Comparison of ENCODE assay signal across 13 cellular contexts in the genomic region with DNA sequence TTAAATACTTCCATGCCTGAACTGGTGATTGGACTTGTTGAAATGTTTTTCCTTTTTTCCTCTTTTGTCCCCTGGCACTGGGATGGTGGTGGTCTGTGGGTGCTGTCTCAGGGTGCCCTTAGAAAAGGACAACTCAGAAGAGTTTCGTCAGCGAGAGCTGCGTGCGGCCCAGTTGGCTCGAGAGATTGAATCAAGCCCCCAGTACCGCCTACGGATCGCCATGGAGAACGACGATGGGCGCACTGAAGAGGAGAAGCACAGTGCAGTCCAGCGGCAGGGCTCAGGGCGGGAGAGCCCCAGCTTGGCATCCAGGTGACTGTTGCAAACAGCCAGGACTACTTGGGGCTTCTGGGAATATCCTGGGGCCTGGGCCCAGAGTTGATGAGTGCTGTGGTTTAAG. TPM values are rescaled to one million over a fixed set of nuclear protein-coding genes. Genes with fewer than 3 reads are reported as not detected.
DNase-seq lines count a peak whose midpoint lies in the region; ATAC-seq and TF ChIP-seq lines count a peak whose summit lies in the region.
"Had no signal": no experiment of that assay in that cellular context is flagged by ENCODE, and none has a peak within 500 bp of the region (broad histone marks: within the 10 kb centered on the region; RNA-seq: fewer than 3 reads in every experiment).

No MANE protein-coding gene starts in this region.

- peak overlapping the region; percentile 24 for H3K27ac Mint-ChIP-seq in activated naive CD4-positive, alpha-beta T cell treated with anti-CD3 and anti-CD28 coated beads, Interleukin-2, amount 10 ng/mL, durations not matched to agents 7 days and 5 days
- H3K27ac Mint-ChIP-seq in activated naive CD4-positive, alpha-beta T cell treated with anti-CD3 and anti-CD28 coated beads, Interleukin-2, amount 50 U/mL, for 72 hours: peak overlapping the region in 1 of 2 donors; percentile 84
- peak overlapping the region; percentile 34 for H3K27ac Mint-ChIP-seq in activated naive CD8-positive, alpha-beta T cell treated with anti-CD3 and anti-CD28 coated beads for 36 hours
- H3K27ac Mint-ChIP-seq in chondrocyte (ENCODE audit: unreplicated experiment): peak overlapping the region; percentile 12
- peak overlapping the region; percentile 40 for H3K27ac Mint-ChIP-seq in stimulated activated memory B cell treated with anti-CD40 and anti-IgM and Interleukin-4, amounts not matched to agents 10 μg/mL and 1 μg/mL and 100 μg/mL, for 72 hours
- H3K27ac Mint-ChIP-seq: CD4-positive, alpha-beta T cell had no signal

- no peaks in the 10 kb centered on the region for H3K9me3 Mint-ChIP-seq in activated naive CD4-positive, alpha-beta T cell treated with anti-CD3 and anti-CD28 coated beads, Interleukin-2, amount 10 ng/mL, durations not matched to agents 7 days and 5 days
- H3K9me3 Mint-ChIP-seq in activated naive CD4-positive, alpha-beta T cell treated with anti-CD3 and anti-CD28 coated beads, Interleukin-2, amount 50 U/mL, for 72 hours: no peaks in the 10 kb centered on the region
- H3K9me3 Mint-ChIP-seq in activated naive CD8-positive, alpha-beta T cell treated with anti-CD3 and anti-CD28 coated beads for 36 hours: no peaks in the 10 kb centered on the region
- H3K9me3 Mint-ChIP-seq in chondrocyte (ENCODE audit: low read depth): no peaks in the 10 kb centered on the region
- no peaks in the 10 kb centered on the region for H3K9me3 Mint-ChIP-seq in stimulated activated memory B cell treated with anti-CD40 and anti-IgM and Interleukin-4, amounts not matched to agents 10 μg/mL and 1 μg/mL and 100 μg/mL, for 72 hours
- H3K9me3 Mint-ChIP-seq: CD4-positive, alpha-beta T cell had no signal

- CTCF ChIA-PET in activated naive CD4-positive, alpha-beta T cell treated with anti-CD3 and anti-CD28 coated beads, Interleukin-2, amount 10 ng/mL, durations not matched to agents 7 days and 5 days (lab: Charles Lee): no interaction called here

- peaks cover 25% of the 10 kb centered on the region for H3K4me1 Mint-ChIP-seq in activated naive CD4-positive, alpha-beta T cell treated with anti-CD3 and anti-CD28 coated beads, Interleukin-2, amount 10 ng/mL, durations not matched to agents 7 days and 5 days
- H3K4me1 Mint-ChIP-seq in activated naive CD8-positive, alpha-beta T cell treated with anti-CD3 and anti-CD28 coated beads for 36 hours: peaks cover 35% of the 10 kb centered on the region
- H3K4me1 Mint-ChIP-seq in chondrocyte (ENCODE audit: low read depth): peaks cover 33% of the 10 kb centered on the region
- H3K4me1 Mint-ChIP-seq in stimulated activated memory B cell treated with anti-CD40 and anti-IgM and Interleukin-4, amounts not matched to agents 10 μg/mL and 1 μg/mL and 100 μg/mL, for 72 hours: peaks cover 35% of the 10 kb centered on the region

- DNase-seq in activated naive CD4-positive, alpha-beta T cell treated with anti-CD3 and anti-CD28 coated beads, Interleukin-2, amount 10 ng/mL, durations not matched to agents 7 days and 5 days: no peak
- DNase-seq in activated naive CD4-positive, alpha-beta T cell treated with anti-CD3 and anti-CD28 coated beads, Interleukin-2, amount 50 U/mL, for 72 hours (ENCODE audit: low spot score in 2 of 2): no peak
- DNase-seq in activated naive CD8-positive, alpha-beta T cell treated with anti-CD3 and anti-CD28 coated beads for 36 hours: no peak
- DNase-seq in chondrocyte (ENCODE audit: low spot score) (peak; percentile 53), NK-92 (lab: John Stamatoyannopoulos, UW; ENCODE audit: unreplicated experiment) (no peak), hippocampal formation (lab: John Stamatoyannopoulos, UW) (no peak)
- DNase-seq: ACHN; C1 segment of cervical spinal cord; CD4-positive, alpha-beta T cell; DND-41; GDM1 had no signal

- no peaks in the 10 kb centered on the region for H3K27me3 Mint-ChIP-seq in activated naive CD4-positive, alpha-beta T cell treated with anti-CD3 and anti-CD28 coated beads, Interleukin-2, amount 10 ng/mL, durations not matched to agents 7 days and 5 days
- no peaks in the 10 kb centered on the region for H3K27me3 Mint-ChIP-seq in activated naive CD8-positive, alpha-beta T cell treated with anti-CD3 and anti-CD28 coated beads for 36 hours
- no peaks in the 10 kb centered on the region for H3K27me3 Mint-ChIP-seq in chondrocyte (ENCODE audit: low read depth)
- no peaks in the 10 kb centered on the region for H3K27me3 Mint-ChIP-seq in stimulated activated memory B cell treated with anti-CD40 and anti-IgM and Interleukin-4, amounts not matched to agents 10 μg/mL and 1 μg/mL and 100 μg/mL, for 72 hours
- H3K27me3 Mint-ChIP-seq: CD4-positive, alpha-beta T cell had no signal

- no peak for TF ChIP-seq CTCF in chondrocyte (IDR thresholded peaks at IDR 0.05)

- H3K4me3 Mint-ChIP-seq in activated naive CD4-positive, alpha-beta T cell treated with anti-CD3 and anti-CD28 coated beads, Interleukin-2, amount 10 ng/mL, durations not matched to agents 7 days and 5 days: no peak overlapping the region
- no peak overlapping the region for H3K4me3 Mint-ChIP-seq in activated naive CD8-positive, alpha-beta T cell treated with anti-CD3 and anti-CD28 coated beads for 36 hours
- no peak overlapping the region for H3K4me3 Mint-ChIP-seq in chondrocyte (ENCODE audit: unreplicated experiment)
- no peak overlapping the region for H3K4me3 Mint-ChIP-seq in stimulated activated memory B cell treated with anti-CD40 and anti-IgM and Interleukin-4, amounts not matched to agents 10 μg/mL and 1 μg/mL and 100 μg/mL, for 72 hours
- H3K4me3 Mint-ChIP-seq: CD4-positive, alpha-beta T cell had no signal

- H3K36me3 Mint-ChIP-seq in activated naive CD4-positive, alpha-beta T cell treated with anti-CD3 and anti-CD28 coated beads, Interleukin-2, amount 10 ng/mL, durations not matched to agents 7 days and 5 days: peaks cover 84% of the 10 kb centered on the region
- H3K36me3 Mint-ChIP-seq in activated naive CD4-positive, alpha-beta T cell treated with anti-CD3 and anti-CD28 coated beads, Interleukin-2, amount 50 U/mL, for 72 hours: peaks cover 61 to 69% of the 10 kb centered on the region in 2 donors
- H3K36me3 Mint-ChIP-seq in activated naive CD8-positive, alpha-beta T cell treated with anti-CD3 and anti-CD28 coated beads for 36 hours: peaks cover 76% of the 10 kb centered on the region
- H3K36me3 Mint-ChIP-seq in chondrocyte (ENCODE audit: low read depth): peaks cover 75% of the 10 kb centered on the region
- H3K36me3 Mint-ChIP-seq in stimulated activated memory B cell treated with anti-CD40 and anti-IgM and Interleukin-4, amounts not matched to agents 10 μg/mL and 1 μg/mL and 100 μg/mL, for 72 hours: peaks cover 71% of the 10 kb centered on the region

- no peak for ATAC-seq in activated naive CD4-positive, alpha-beta T cell treated with anti-CD3 and anti-CD28 coated beads, Interleukin-2, amount 50 U/mL, for 72 hours
- no peak for ATAC-seq in stimulated activated memory B cell treated with anti-CD40 and anti-IgM and Interleukin-4, amounts not matched to agents 10 μg/mL and 1 μg/mL and 100 μg/mL, for 72 hours
- ATAC-seq in HG03442 (IDR thresholded peaks at IDR 0.05; ENCODE audit: unreplicated experiment): no peak

RNA-seq across cellular contexts. Expression of gene ATXN2L, which starts 6.9 kb away (rescaled TPM):
- 100 to 1,000 TPM; 317 to 377 TPM for total RNA-seq in activated naive CD4-positive, alpha-beta T cell treated with anti-CD3 and anti-CD28 coated beads, Interleukin-2, amount 50 U/mL, for 72 hours
- total RNA-seq in activated naive CD8-positive, alpha-beta T cell treated with anti-CD3 and anti-CD28 coated beads for 36 hours: 100 to 1,000 TPM; 296 to 308 TPM
- 152 to 186 TPM (median 185 TPM) in 3 replicates for total RNA-seq in chondrocyte

RNA-seq across cellular contexts. Expression of gene TUFM, which starts 16.4 kb away (rescaled TPM):
- 100 to 1,000 TPM; 235 to 315 TPM for total RNA-seq in activated naive CD4-positive, alpha-beta T cell treated with anti-CD3 and anti-CD28 coated beads, Interleukin-2, amount 50 U/mL, for 72 hours
- total RNA-seq in activated naive CD8-positive, alpha-beta T cell treated with anti-CD3 and anti-CD28 coated beads for 36 hours: 100 to 1,000 TPM; 360 to 382 TPM
- 91.1 to 120 TPM (median 95.0 TPM) in 3 replicates for total RNA-seq in chondrocyte

RNA-seq across cellular contexts. Expression of gene SH2B1, which starts 33.9 kb away (rescaled TPM):
- 10 to 100 TPM; 41.1 to 55.5 TPM for total RNA-seq in activated naive CD4-positive, alpha-beta T cell treated with anti-CD3 and anti-CD28 coated beads, Interleukin-2, amount 50 U/mL, for 72 hours
- total RNA-seq in activated naive CD8-positive, alpha-beta T cell treated with anti-CD3 and anti-CD28 coated beads for 36 hours: 10 to 100 TPM; 33.8 to 34.7 TPM
- 36.4 to 48.1 TPM (median 38.1 TPM) in 3 replicates for total RNA-seq in chondrocyte

RNA-seq across cellular contexts. Expression of gene ATP2A1, which starts 48.5 kb away (rescaled TPM):
- total RNA-seq in activated naive CD4-positive, alpha-beta T cell treated with anti-CD3 and anti-CD28 coated beads, Interleukin-2, amount 50 U/mL, for 72 hours: 1 to 10 TPM; 4.7 to 7.4 TPM
- total RNA-seq in activated naive CD8-positive, alpha-beta T cell treated with anti-CD3 and anti-CD28 coated beads for 36 hours: 1 to 10 TPM; 2.0 to 2.8 TPM
- total RNA-seq in chondrocyte: 0.31 to 1.8 TPM (median 0.42 TPM) in 3 replicates
